In genomic region chr2:176582990-176583481, GRCh38 we compare ENCODE assay signal across 9 cellular contexts.
DNase-seq lines count a peak whose midpoint lies in the region; ATAC-seq and TF ChIP-seq lines count a peak whose summit lies in the region.
"Had no signal": no experiment of that assay in that cellular context is flagged by ENCODE, and none has a peak within 500 bp of the region (broad histone marks: within the 10 kb centered on the region; RNA-seq: fewer than 3 reads in every experiment).

No MANE protein-coding gene starts in this region.

- DNase-seq in AG09319 (ENCODE audit: extremely low read depth, low read depth) (peak; percentile 44), mammary epithelial cell (peak; percentile 91), D341Med (ENCODE audit: low spot score) (no peak), NCI-H2081 (lab: John Stamatoyannopoulos, UW) (no peak), HUDEP-2 (lab: John Stamatoyannopoulos, UW; ENCODE audit: unreplicated experiment in 76 of 76) (no peak)
- DNase-seq: NCI-H774 had no signal

- H3K4me1 ChIP-seq in HUES48 (ENCODE audit: control insufficient read depth, insufficient read depth, low read length) (peaks cover 9% of the 10 kb centered on the region; the same call in 1 of the 2 replicates), mammary epithelial cell (ENCODE audit: insufficient read depth, low read length) (peaks cover 15% of the 10 kb centered on the region), mesodermal cell (ENCODE audit: control insufficient read depth, insufficient read depth, low read length, poor library complexity, severe bottlenecking) (peaks cover 26% of the 10 kb centered on the region)

- no peak for ATAC-seq in HG03520 (IDR thresholded peaks at IDR 0.05; ENCODE audit: unreplicated experiment)

- H3K4me2 ChIP-seq in mammary epithelial cell (ENCODE audit: insufficient read depth, low read depth, low read length): peak overlapping the region; percentile 72

- H3K27me3 ChIP-seq in HUES48 (ENCODE audit: control insufficient read depth, insufficient read depth, low read length): no peaks in the 10 kb centered on the region
- H3K27me3 ChIP-seq in mammary epithelial cell (ENCODE audit: insufficient read depth, low read length): no peaks in the 10 kb centered on the region

- H3K27ac ChIP-seq in HUES48 (ENCODE audit: low read depth, low read length): peak overlapping the region; percentile 36
- peak overlapping the region; percentile 58 for H3K27ac ChIP-seq in mammary epithelial cell (ENCODE audit: insufficient read depth, low read depth, low read length)
- H3K27ac ChIP-seq in mesodermal cell (ENCODE audit: low read depth, low read length, severe bottlenecking): peak overlapping the region; percentile 85

- dilution Hi-C loops in mammary epithelial cell (cut with HindIII; ENCODE audit: low sequenced_read_pairs): no loop called here

- intact Hi-C loops in mammary epithelial cell (cut with micrococcal nuclease): no loop called here

- H3K9ac ChIP-seq in HUES48 (ENCODE audit: low read depth, low read length): no peak overlapping the region
- no peak overlapping the region for H3K9ac ChIP-seq in mammary epithelial cell (ENCODE audit: insufficient read depth, low read length)

- peak overlapping the region; percentile 58 for H2AFZ ChIP-seq in mammary epithelial cell (ENCODE audit: low read depth, low read length)

- H3K4me3 ChIP-seq in HUES48 (ENCODE audit: low read depth, low read length) (no peak overlapping the region), mammary epithelial cell (replicated peaks in 1 of 3; ENCODE audit: insufficient read depth in 1 of 3, low read depth in 2 of 3, low read length in 3 of 3) (peak overlapping the region in 2 of 3 experiments; percentile 2 to 6), mesodermal cell (ENCODE audit: extremely low read depth, insufficient read depth, low read length, poor library complexity, severe bottlenecking) (no peak overlapping the region)

- CTCF ChIA-PET in mammary epithelial cell (lab: Charles Lee; ENCODE audit: low non-redundant PET): interaction anchor here (0.6 to 0.7 kb wide), 2 partner anchors 30 to 67 kb away, joined by 3 to 5 read pairs; no protein-coding TSS in a partner anchor

- no TSS peak for BruUV-seq in mammary epithelial cell (replicated peaks; lab: Mats Ljungman, UMichigan)

- in situ Hi-C loops in mammary epithelial cell (cut with MboI; ENCODE audit: low sequenced_read_pairs in 2 of 2): no loop called here

- no peaks in the 10 kb centered on the region for H3K36me3 ChIP-seq in HUES48 (ENCODE audit: control insufficient read depth, insufficient read depth, low read length)
- H3K36me3 ChIP-seq in mammary epithelial cell (ENCODE audit: insufficient read depth, low read length): no peaks in the 10 kb centered on the region
- H3K36me3 ChIP-seq in mesodermal cell (ENCODE audit: control insufficient read depth, insufficient read depth, low read length): no peaks in the 10 kb centered on the region

- TF ChIP-seq CTCF in AG09319 (IDR thresholded peaks at IDR 0.05; ENCODE audit: low read depth, low read length) (no peak), mammary epithelial cell (conservative IDR thresholded peaks at IDR 0.05 in 1 of 2, IDR thresholded peaks at IDR 0.05 in 1 of 2; ENCODE audit: extremely low read depth in 1 of 2, insufficient read depth in 1 of 2, low read depth in 1 of 2, low read length in 2 of 2) (no peak)

- 0% methylated on average over 2 of the region's 2 CpGs for WGBS in mammary epithelial cell (ENCODE audit: low coverage, missing lambda C conversion rate)
- no CpG with 5 or more reads among the region's 2 CpGs for WGBS in mesodermal cell (ENCODE audit: insufficient coverage in 2 of 2), 2 experiments

- no peaks in the 10 kb centered on the region for H4K20me1 ChIP-seq in mammary epithelial cell (ENCODE audit: insufficient read depth, low read length)

- H3K79me2 ChIP-seq in mammary epithelial cell (ENCODE audit: insufficient read depth, low read length): no peaks in the 10 kb centered on the region

- H3K9me3 ChIP-seq in HUES48 (ENCODE audit: control insufficient read depth, insufficient read depth, low read length) (no peaks in the 10 kb centered on the region), mammary epithelial cell (replicated peaks; ENCODE audit: insufficient read depth, low read length) (no peaks in the 10 kb centered on the region), mesodermal cell (ENCODE audit: control insufficient read depth, low read length) (no peaks in the 10 kb centered on the region)

Comparison
In these comparisons a context has a peak if more than half of its experiments do, and no peak if none do; other contexts are left out.
1. DNase-seq: peak in AG09319 (single experiment) and mammary epithelial cell (single experiment); none in D341Med (single experiment), NCI-H2081 (0 of 2) and HUDEP-2 (0 of 76).
2. H3K4me3 ChIP-seq: peak in mammary epithelial cell (2 of 3); none in HUES48 (single experiment) and mesodermal cell (single experiment).
3. Peak in every context shown above with its lines, with median percentiles within 50 percentile points of each other: H3K27ac ChIP-seq.